12 cellular contexts compared by ENCODE assay signal in the genomic region with DNA sequence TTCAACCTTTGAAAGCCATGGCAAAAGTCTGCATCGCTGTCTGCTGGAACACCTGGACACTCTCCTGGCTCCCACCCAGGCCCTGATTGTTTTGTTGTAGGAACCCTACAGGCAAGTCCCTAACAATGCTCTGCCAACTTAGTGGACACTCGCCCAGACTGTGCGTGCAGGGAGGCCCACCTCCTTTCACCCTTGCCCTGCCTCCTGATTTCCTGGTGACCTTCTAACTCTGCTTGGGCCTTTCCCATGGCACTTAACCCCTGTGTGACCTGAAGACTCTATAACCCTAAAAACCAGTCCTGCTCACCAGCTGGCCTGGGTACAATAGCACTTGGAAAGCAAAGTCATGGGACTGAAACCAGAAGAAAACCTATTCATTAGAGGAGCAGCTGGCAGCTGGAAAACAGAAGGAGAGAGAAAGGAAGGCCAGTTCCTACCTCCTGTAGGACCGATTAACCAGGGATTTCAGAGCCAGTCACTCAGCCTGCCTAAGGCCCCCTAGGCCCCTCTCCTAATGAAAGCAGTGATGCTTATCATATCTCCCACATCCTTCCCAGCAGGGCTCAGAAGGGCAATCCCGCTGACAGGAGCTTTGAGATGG.
A peak's percentile ranks its signal among the peaks of the same experiment; 100 is the strongest.
DNase-seq lines count a peak whose midpoint lies in the region; ATAC-seq and TF ChIP-seq lines count a peak whose summit lies in the region.
"Had no signal": no experiment of that assay in that cellular context is flagged by ENCODE, and none has a peak within 500 bp of the region (broad histone marks: within the 10 kb centered on the region; RNA-seq: fewer than 3 reads in every experiment).

No MANE protein-coding gene starts in this region.

- no peak for TF ChIP-seq CTCF in fibroblast of pulmonary artery (IDR thresholded peaks at IDR 0.05; ENCODE audit: low read length, missing control alignments)

- DNase-seq in NCI-H2107 treated with DMSO at 0.1 percent for 48 hours (lab: John Stamatoyannopoulos, UW; ENCODE audit: unreplicated experiment), result peak; percentile 83
- DNase-seq in NCI-H2107 (lab: John Stamatoyannopoulos, UW), result no peak
- DNase-seq in NCI-H82 (lab: John Stamatoyannopoulos, UW), result peak; percentile 75
- DNase-seq in fibroblast of pulmonary artery (ENCODE audit: low read depth), result peak; percentile 19
- peak; percentile 34 for DNase-seq in pons (ENCODE audit: low spot score)
- no peak for DNase-seq in kidney glomerular epithelial cell (lab: John Stamatoyannopoulos, UW)
- DNase-seq in EL, result no peak
- DNase-seq: activated gamma-delta T cell; central memory CD4-positive, alpha-beta T cell; DND-41; substantia nigra had no signal

- no peak overlapping the region for H3K4me3 ChIP-seq in fibroblast of pulmonary artery (replicated peaks; ENCODE audit: low read depth, low read length)

- no peak for ATAC-seq in GM21786 (IDR thresholded peaks at IDR 0.05; ENCODE audit: unreplicated experiment)

Comparison
In these comparisons a context has a peak if more than half of its experiments do, and no peak if none do; other contexts are left out.
1. DNase-seq: peak in NCI-H2107 treated with DMSO at 0.1 percent for 48 hours (single experiment), NCI-H82 (single experiment), fibroblast of pulmonary artery (single experiment) and pons (single experiment); none in NCI-H2107 (single experiment), kidney glomerular epithelial cell (single experiment) and EL (single experiment).